8 cellular contexts compared by ENCODE assay signal in genomic region chr9:113219186-113219936, GRCh38. TPM values are rescaled to one million over a fixed set of nuclear protein-coding genes. Genes with fewer than 3 reads are reported as not detected.
A peak's percentile ranks its signal among the peaks of the same experiment; 100 is the strongest.
DNase-seq lines count a peak whose midpoint lies in the region; ATAC-seq and TF ChIP-seq lines count a peak whose summit lies in the region.

No MANE protein-coding gene starts in this region.

- DNase-seq in HFFc6 (no peak), NOMO-1 treated with dmso at 0.1 percent for 144 hours (lab: John Stamatoyannopoulos, UW; ENCODE audit: unreplicated experiment) (peak; percentile 12), fibroblast of peridontal ligament (ENCODE audit: extremely low read depth) (peak; percentile 4), COLO829 (ENCODE audit: low spot score) (no peak), H4 (ENCODE audit: low spot score) (no peak), GDM1 (lab: John Stamatoyannopoulos, UW) (no peak), HCEC 1CT (no peak)

- H3K9me3 Mint-ChIP-seq in HFFc6: no peaks in the 10 kb centered on the region

- no peak for TF ChIP-seq CTCF in HFFc6 (IDR thresholded peaks at IDR 0.05)

- no peaks in the 10 kb centered on the region; the same call in 1 of the 2 replicates for H3K27me3 Mint-ChIP-seq in HFFc6 (ENCODE audit: insufficient read depth)

- H3K4me1 Mint-ChIP-seq in HFFc6 (ENCODE audit: low read depth): peaks cover 52% of the 10 kb centered on the region

- H3K36me3 Mint-ChIP-seq in HFFc6 (ENCODE audit: low read depth): peaks cover 14% of the 10 kb centered on the region; the same call in 1 of the 2 replicates

- H3K27ac Mint-ChIP-seq in HFFc6: peak overlapping the region; percentile 81

- peak overlapping the region; percentile 99 for H3K4me3 Mint-ChIP-seq in HFFc6

- ATAC-seq in GM18517 (IDR thresholded peaks at IDR 0.05; ENCODE audit: unreplicated experiment): peak; percentile 58

RNA-seq across cellular contexts. Expression of gene FKBP15, which starts 1.7 kb away (rescaled TPM):
- total RNA-seq in HFFc6 (2021; fragmentation: NEBNext Ultra II Directional; extraction: Animal tissue kit (Norgen Biotek cat#: 25700)): 10 to 100 TPM; 25.2 to 29.8 (median 28.0) TPM
- total RNA-seq in H4 (2014; rRNA removed; shearing (Covaris generic)): 15.6 and 21.8 TPM in 2 replicates

RNA-seq across cellular contexts. Expression of gene SLC31A1, which starts 2.0 kb away (rescaled TPM):
- total RNA-seq in HFFc6 (2021; fragmentation: NEBNext Ultra II Directional; extraction: Animal tissue kit (Norgen Biotek cat#: 25700)): 10 to 100 TPM; 31.8 to 39.6 (median 36.7) TPM
- total RNA-seq in H4 (2014; rRNA removed; shearing (Covaris generic)): 34.3 and 36.1 TPM in 2 replicates

RNA-seq across cellular contexts. Expression of gene CDC26, which starts 56.0 kb away (rescaled TPM):
- total RNA-seq in HFFc6 (2021; fragmentation: NEBNext Ultra II Directional; extraction: Animal tissue kit (Norgen Biotek cat#: 25700)): 10 to 100 TPM; 27.9 to 37.3 (median 32.9) TPM
- 81.9 and 83.9 TPM in 2 replicates for total RNA-seq in H4 (2014; rRNA removed; shearing (Covaris generic))

RNA-seq across cellular contexts. Expression of gene PRPF4, which starts 56.1 kb away (rescaled TPM):
- 10 to 100 TPM; 24.5 to 32.8 (median 29.4) TPM for total RNA-seq in HFFc6 (2021; fragmentation: NEBNext Ultra II Directional; extraction: Animal tissue kit (Norgen Biotek cat#: 25700))
- 44.1 and 45.9 TPM in 2 replicates for total RNA-seq in H4 (2014; rRNA removed; shearing (Covaris generic))

Comparison
In these comparisons a context has a peak if more than half of its experiments do, and no peak if none do; other contexts are left out.
1. DNase-seq: peak in NOMO-1 treated with dmso at 0.1 percent for 144 hours (single experiment) and fibroblast of peridontal ligament (single experiment); none in HFFc6 (single experiment), COLO829 (single experiment), H4 (single experiment), GDM1 (single experiment) and HCEC 1CT (single experiment).